14 cellular contexts compared by ENCODE assay signal in the genomic region with DNA sequence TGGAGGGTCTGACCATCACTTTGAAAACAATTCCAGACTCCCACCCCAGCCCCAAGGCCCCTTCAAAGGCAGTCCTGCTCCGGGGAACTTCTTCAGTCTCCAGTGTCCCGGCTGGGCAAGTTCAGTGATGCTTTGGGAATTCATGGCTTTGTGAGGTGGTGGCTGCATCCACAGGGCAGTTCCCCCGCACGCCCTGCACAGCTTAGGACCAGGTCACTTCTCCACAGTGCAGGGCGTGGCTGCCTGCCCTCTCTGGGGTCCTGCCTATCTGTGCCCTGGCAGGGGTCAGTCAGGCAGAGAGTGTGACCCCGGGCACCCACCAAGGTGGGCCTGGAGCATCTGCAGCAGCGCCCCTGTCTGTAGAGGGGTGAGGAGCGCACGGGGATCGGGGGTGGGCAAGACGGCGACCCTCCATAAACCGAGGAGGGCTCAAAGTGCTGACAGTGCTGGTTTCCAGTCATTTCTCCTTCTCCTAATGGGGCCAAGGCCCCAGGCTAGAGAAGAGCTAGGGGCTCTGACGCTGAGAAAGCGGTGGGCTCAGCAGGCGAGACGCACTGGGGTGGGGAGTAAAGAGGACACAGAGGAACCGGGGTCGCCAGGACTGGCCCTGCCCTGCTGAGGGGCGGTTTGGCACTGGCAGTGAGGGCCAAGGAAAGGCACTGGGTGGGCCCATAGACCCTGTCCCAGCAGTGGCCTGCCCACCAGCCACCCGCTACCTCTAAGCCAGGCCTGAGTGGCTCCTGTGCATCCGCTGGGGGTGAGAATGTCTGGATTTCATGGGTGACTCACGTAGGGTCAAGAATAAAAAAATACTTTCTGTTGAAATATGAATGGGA.
"Had no signal": no experiment of that assay in that cellular context is flagged by ENCODE, and none has a peak within 500 bp of the region (broad histone marks: within the 10 kb centered on the region; RNA-seq: fewer than 3 reads in every experiment).

No MANE protein-coding gene starts in this region.

- H3K27me3 ChIP-seq: heart right ventricle, left lung, pancreas had no signal

- H3K9me3 ChIP-seq: heart right ventricle, left lung, pancreas, stomach, thoracic aorta had no signal

- H3K9me3 Mint-ChIP-seq: activated naive CD8-positive, alpha-beta T cell treated with anti-CD3 and anti-CD28 coated beads for 36 hours; activated T-cell treated with anti-CD3 and anti-CD28 coated beads, Interleukin-2, amount 50 U/mL, for 4 hours; T-helper 2 cell treated with Interferon-gamma antibody and Interleukin-4, amounts not matched to agents 5 μg/mL and 100 μg/mL, for 36 hours had no signal

- H3K27ac ChIP-seq: heart right ventricle, left lung, pancreas, stomach, thoracic aorta had no signal

- H3K27me3 Mint-ChIP-seq: activated naive CD8-positive, alpha-beta T cell treated with anti-CD3 and anti-CD28 coated beads for 36 hours had no signal

- ATAC-seq: activated T-cell treated with anti-CD3 and anti-CD28 coated beads, Interleukin-2, amount 50 U/mL, for 4 hours; heart right ventricle; left lung; pancreas had no signal

- H3K4me3 Mint-ChIP-seq: activated naive CD8-positive, alpha-beta T cell treated with anti-CD3 and anti-CD28 coated beads for 36 hours; activated T-cell treated with anti-CD3 and anti-CD28 coated beads, Interleukin-2, amount 50 U/mL, for 4 hours; T-helper 2 cell treated with Interferon-gamma antibody and Interleukin-4, amounts not matched to agents 5 μg/mL and 100 μg/mL, for 36 hours had no signal

- H3K4me1 ChIP-seq: pancreas had no signal

- FAIRE-seq: islet of Langerhans, pancreas had no signal

- DNase-seq: activated CD4-positive, alpha-beta T cell treated with anti-CD3 and anti-CD28 coated beads, Interleukin-2, amount 50 U/mL, for 48 hours; activated CD4-positive, CD25-positive, alpha-beta regulatory T cell treated with anti-CD3 and anti-CD28 coated beads, Interleukin-2, amount 50 U/mL, for 72 hours; activated gamma-delta T cell treated with Interleukin-2 at 50 U/mL for 16 hours; activated naive CD8-positive, alpha-beta T cell treated with anti-CD3 and anti-CD28 coated beads for 36 hours; activated T-cell treated with anti-CD3 and anti-CD28 coated beads, Interleukin-2, amount 50 U/mL, for 4 hours; foreskin melanocyte; heart right ventricle; stimulated activated CD4-positive, alpha-beta T cell treated with anti-CD3 and anti-CD28 coated beads, Interleukin-4, amount 100 ng/mL, for 4 hours; stomach had no signal

- H3K27ac Mint-ChIP-seq: activated naive CD8-positive, alpha-beta T cell treated with anti-CD3 and anti-CD28 coated beads for 36 hours; T-helper 2 cell treated with Interferon-gamma antibody and Interleukin-4, amounts not matched to agents 5 μg/mL and 100 μg/mL, for 36 hours had no signal

- H3K4me3 ChIP-seq: heart right ventricle, left lung, pancreas, stomach, thoracic aorta had no signal
